In the genomic region with DNA sequence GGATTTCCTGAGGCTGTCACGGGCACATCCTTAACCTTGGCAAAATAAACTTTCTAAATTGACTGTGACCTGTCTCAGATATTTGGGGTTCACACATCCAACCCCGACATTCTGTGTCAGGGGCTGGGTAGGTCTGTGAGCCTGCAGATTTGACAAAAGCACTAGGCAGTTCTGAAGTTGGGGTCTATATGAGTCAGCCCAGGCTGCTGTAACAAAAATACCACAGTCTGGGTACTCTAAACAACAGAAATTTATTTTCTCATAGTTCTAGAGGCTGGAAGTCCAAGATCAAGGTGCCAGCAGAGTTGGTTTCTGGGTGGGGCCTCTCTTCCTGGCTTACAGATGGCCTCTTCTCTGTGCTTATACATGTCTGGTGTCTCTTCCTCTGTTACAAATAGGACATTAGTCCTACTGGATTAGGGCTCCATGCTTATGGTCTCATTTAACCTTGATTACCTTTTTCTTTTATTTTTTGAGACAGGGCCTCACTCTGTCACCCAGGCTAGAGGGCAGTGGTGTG, we compare ENCODE assay signal across 31 cellular contexts. TPM values are rescaled to one million over a fixed set of nuclear protein-coding genes. Genes with fewer than 3 reads are reported as not detected.
"Had no signal": no experiment of that assay in that cellular context is flagged by ENCODE, and none has a peak within 500 bp of the region (broad histone marks: within the 10 kb centered on the region; RNA-seq: fewer than 3 reads in every experiment).

No MANE protein-coding gene starts in this region.

- H3K36me3 Mint-ChIP-seq: activated CD8-positive, alpha-beta memory T cell treated with anti-CD3 and anti-CD28 coated beads, Interleukin-2, amount 10 ng/mL, durations not matched to agents 7 days and 5 days; activated naive CD8-positive, alpha-beta T cell treated with anti-CD3 and anti-CD28 coated beads, Interleukin-2, amount 10 ng/mL, durations not matched to agents 7 days and 5 days had no signal

- H3K27me3 Mint-ChIP-seq: activated CD4-positive, alpha-beta T cell treated with anti-CD3 and anti-CD28 coated beads, Interleukin-2, amount 10 ng/mL, durations not matched to agents 7 days and 5 days; activated CD8-positive, alpha-beta memory T cell treated with anti-CD3 and anti-CD28 coated beads, Interleukin-2, amount 10 ng/mL, durations not matched to agents 7 days and 5 days; activated naive CD8-positive, alpha-beta T cell treated with anti-CD3 and anti-CD28 coated beads, Interleukin-2, amount 10 ng/mL, durations not matched to agents 7 days and 5 days; activated T-helper 17 cell treated with anti-CD3 and anti-CD28 coated beads, Interleukin-2, amount 50 U/mL, for 72 hours; effector memory CD8-positive, alpha-beta T cell had no signal

- H3K36me3 ChIP-seq: brain microvascular endothelial cell, gastrocnemius medialis, suprapubic skin, tibial artery had no signal

- H3K4me1 ChIP-seq: parathyroid adenoma had no signal

- H3K4me2 ChIP-seq: smooth muscle cell had no signal

- H3K27ac Mint-ChIP-seq: activated CD4-positive, alpha-beta T cell treated with anti-CD3 and anti-CD28 coated beads, Interleukin-2, amount 10 ng/mL, durations not matched to agents 7 days and 5 days; activated CD8-positive, alpha-beta memory T cell treated with anti-CD3 and anti-CD28 coated beads, Interleukin-2, amount 10 ng/mL, durations not matched to agents 7 days and 5 days; activated CD8-positive, alpha-beta T cell treated with anti-CD3 and anti-CD28 coated beads, Interleukin-2, amount 10 ng/mL, durations not matched to agents 7 days and 5 days; activated naive CD8-positive, alpha-beta T cell treated with anti-CD3 and anti-CD28 coated beads, Interleukin-2, amount 10 ng/mL, durations not matched to agents 7 days and 5 days; activated T-helper 17 cell treated with anti-CD3 and anti-CD28 coated beads, Interleukin-2, amount 50 U/mL, for 72 hours; effector memory CD8-positive, alpha-beta T cell had no signal

- H3K9ac ChIP-seq: parathyroid adenoma had no signal

- H3K4me3 ChIP-seq: ascending aorta, gastrocnemius medialis, psoas muscle, smooth muscle cell, suprapubic skin, tibial artery had no signal

- H3K9me3 ChIP-seq: ascending aorta, gastrocnemius medialis, psoas muscle, suprapubic skin, tibial artery had no signal

- DNase-seq: activated CD4-positive, alpha-beta T cell treated with anti-CD3 and anti-CD28 coated beads, Interleukin-2, amount 10 ng/mL, durations not matched to agents 7 days and 5 days; activated CD8-positive, alpha-beta memory T cell treated with anti-CD3 and anti-CD28 coated beads, Interleukin-2, amount 10 ng/mL, durations not matched to agents 7 days and 5 days; activated CD8-positive, alpha-beta T cell treated with anti-CD3 and anti-CD28 coated beads, Interleukin-2, amount 10 ng/mL, durations not matched to agents 7 days and 5 days; activated naive CD8-positive, alpha-beta T cell treated with anti-CD3 and anti-CD28 coated beads, Interleukin-2, amount 10 ng/mL, durations not matched to agents 7 days and 5 days; brain microvascular endothelial cell; cortex of kidney; effector memory CD8-positive, alpha-beta T cell; erythroblast; gastrocnemius medialis; head of caudate nucleus; hippocampal formation; kidney; left colon; mammary epithelial cell; nucleus accumbens; psoas muscle; stimulated activated CD4-positive, alpha-beta T cell treated with anti-CD3 and anti-CD28 coated beads, Interleukin-1b, Interleukin-23, amount 100 ng/mL, for 48 hours; stimulated activated CD4-positive, alpha-beta T cell treated with anti-CD3 and anti-CD28 coated beads, Interleukin-4, amount 100 ng/mL, for 4 hours; stimulated activated CD8-positive, alpha-beta memory T cell treated with anti-CD3 and anti-CD28 coated beads, Interleukin-4, amount 100 ng/mL, for 48 hours; stimulated activated naive CD4-positive, alpha-beta T cell; T-helper 9 cell; tibial artery had no signal

- H3K27me3 ChIP-seq: ascending aorta, brain microvascular endothelial cell, gastrocnemius medialis, suprapubic skin, tibial artery had no signal

- H3K79me2 ChIP-seq: parathyroid adenoma had no signal

- H3K27ac ChIP-seq: ascending aorta, brain microvascular endothelial cell, gastrocnemius medialis, parathyroid adenoma, psoas muscle, suprapubic skin, tibial artery, VCaP had no signal

- H3K9me3 Mint-ChIP-seq: activated CD4-positive, alpha-beta T cell treated with anti-CD3 and anti-CD28 coated beads, Interleukin-2, amount 10 ng/mL, durations not matched to agents 7 days and 5 days; activated naive CD8-positive, alpha-beta T cell treated with anti-CD3 and anti-CD28 coated beads, Interleukin-2, amount 10 ng/mL, durations not matched to agents 7 days and 5 days; activated T-helper 17 cell treated with anti-CD3 and anti-CD28 coated beads, Interleukin-2, amount 50 U/mL, for 72 hours; effector memory CD8-positive, alpha-beta T cell; nephron had no signal

- FAIRE-seq: kidney, TTC549 had no signal

- ATAC-seq: activated CD4-positive, CD25-positive, alpha-beta regulatory T cell treated with anti-CD3 and anti-CD28 coated beads, Interleukin-2, amount 50 U/mL, for 24 hours; activated CD8-positive, alpha-beta memory T cell treated with anti-CD3 and anti-CD28 coated beads, Interleukin-2, amount 10 ng/mL, durations not matched to agents 7 days and 5 days; activated CD8-positive, alpha-beta T cell treated with anti-CD3 and anti-CD28 coated beads, Interleukin-2, amount 10 ng/mL, durations not matched to agents 7 days and 5 days; activated T-helper 17 cell treated with anti-CD3 and anti-CD28 coated beads, Interleukin-2, amount 50 U/mL, for 72 hours; effector memory CD8-positive, alpha-beta T cell; gastrocnemius medialis; left colon; psoas muscle had no signal

- H2AFZ ChIP-seq: parathyroid adenoma had no signal

- H3K4me3 Mint-ChIP-seq: activated CD4-positive, alpha-beta T cell treated with anti-CD3 and anti-CD28 coated beads, Interleukin-2, amount 10 ng/mL, durations not matched to agents 7 days and 5 days; activated CD8-positive, alpha-beta memory T cell treated with anti-CD3 and anti-CD28 coated beads, Interleukin-2, amount 10 ng/mL, durations not matched to agents 7 days and 5 days; activated CD8-positive, alpha-beta T cell treated with anti-CD3 and anti-CD28 coated beads, Interleukin-2, amount 10 ng/mL, durations not matched to agents 7 days and 5 days; activated naive CD8-positive, alpha-beta T cell treated with anti-CD3 and anti-CD28 coated beads, Interleukin-2, amount 10 ng/mL, durations not matched to agents 7 days and 5 days; activated T-helper 17 cell treated with anti-CD3 and anti-CD28 coated beads, Interleukin-2, amount 50 U/mL, for 72 hours; effector memory CD8-positive, alpha-beta T cell had no signal

RNA-seq across cellular contexts. Expression of a gene that starts 3.0 kb away (rescaled TPM):
- total RNA-seq: ascending aorta had no signal
